Comparison of ENCODE assay signal across 28 cellular contexts in the genomic region with DNA sequence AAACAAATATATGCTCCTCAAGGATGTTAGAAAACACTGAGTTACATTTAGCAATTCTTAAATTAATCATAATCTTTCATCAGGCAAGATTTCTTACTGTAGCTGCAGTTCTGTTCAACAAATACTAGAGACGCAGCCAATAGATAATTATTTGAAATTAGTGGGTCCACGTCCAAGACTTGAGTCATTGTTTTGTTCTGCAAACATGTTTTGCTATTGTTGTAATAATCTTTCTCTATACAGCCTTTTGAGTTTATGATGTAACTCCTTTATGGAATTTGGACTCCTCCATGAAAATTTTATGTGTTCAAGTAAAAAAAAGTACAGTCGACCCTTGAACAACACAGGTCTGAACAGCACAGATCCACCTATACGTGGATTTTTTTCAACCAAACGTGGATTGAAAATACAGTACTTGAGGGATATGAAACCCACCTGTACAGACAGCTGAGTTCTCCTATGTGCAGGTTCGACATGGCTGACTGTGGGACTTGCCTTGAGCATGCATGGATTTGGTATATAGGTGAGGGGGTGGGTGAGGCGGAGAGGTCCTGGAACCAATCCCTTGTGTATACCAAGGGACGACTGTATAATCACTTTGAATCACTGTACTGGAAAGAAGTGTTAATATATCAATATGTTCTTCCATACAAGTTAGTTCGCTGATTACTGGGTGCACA. TPM values are rescaled to one million over a fixed set of nuclear protein-coding genes. Genes with fewer than 3 reads are reported as not detected.
DNase-seq lines count a peak whose midpoint lies in the region; ATAC-seq and TF ChIP-seq lines count a peak whose summit lies in the region.
"Had no signal": no experiment of that assay in that cellular context is flagged by ENCODE, and none has a peak within 500 bp of the region (broad histone marks: within the 10 kb centered on the region; RNA-seq: fewer than 3 reads in every experiment).

No MANE protein-coding gene starts in this region.

- no peaks in the 10 kb centered on the region for H3K9me2 ChIP-seq in PC-3 (replicated peaks; ENCODE audit: low read length)

- TF ChIP-seq POLR2A in esophagus muscularis mucosa (IDR thresholded peaks at IDR 0.05; ENCODE audit: low read depth): no peak

- H3K4me1 ChIP-seq in PC-3 (ENCODE audit: insufficient read depth, low read length) (peaks cover 23% of the 10 kb centered on the region), esophagus muscularis mucosa (peaks cover 0 to 15% (median 12%) of the 10 kb centered on the region in 4 donors), mesenchymal stem cell (ENCODE audit: control insufficient read depth, insufficient read depth, low read depth, low read length) (no peaks in the 10 kb centered on the region), left lung (peaks cover 0 to 3% of the 10 kb centered on the region in 2 donors)

- ATAC-seq in PC-3 (peak; percentile 72), GM21723 (IDR thresholded peaks at IDR 0.05; ENCODE audit: unreplicated experiment) (no peak), left lung (no peak), GM18861 (IDR thresholded peaks at IDR 0.05; ENCODE audit: unreplicated experiment) (no peak)
- ATAC-seq: activated CD8-positive, alpha-beta T cell treated with anti-CD3 and anti-CD28 coated beads, Interleukin-2, amount 10 ng/mL, durations not matched to agents 7 days and 5 days; CD8-positive, alpha-beta T cell had no signal

- H2BK12ac ChIP-seq in mesenchymal stem cell (ENCODE audit: low read length in 2 of 2): no peak overlapping the region

- H2BK120ac ChIP-seq in mesenchymal stem cell (ENCODE audit: low read depth, low read length): no peak overlapping the region

- H3K27ac ChIP-seq in PC-3 (ENCODE audit: low read length): peak overlapping the region; percentile 20
- H3K27ac ChIP-seq in esophagus muscularis mucosa (replicated peaks in 1 of 4): no peak overlapping the region
- H3K27ac ChIP-seq in mesenchymal stem cell (ENCODE audit: low read length, poor library complexity, severe bottlenecking): no peak overlapping the region
- H3K27ac ChIP-seq in left lung: no peak overlapping the region
- H3K27ac ChIP-seq: tibial nerve had no signal

- 76% methylated on average over 9 of the region's 9 CpGs for WGBS in esophagus muscularis mucosa
- 89% methylated on average over 8 of the region's 9 CpGs for WGBS in mesenchymal stem cell

- H3K79me2 ChIP-seq in PC-3 (ENCODE audit: low read length): no peaks in the 10 kb centered on the region

- no peak overlapping the region for H3K18ac ChIP-seq in mesenchymal stem cell (ENCODE audit: low read depth in 1 of 2, low read length in 2 of 2)

- no TSS peak for BruUV-seq in PC-3 (replicated peaks; lab: Mats Ljungman, UMichigan)

- H4K8ac ChIP-seq in mesenchymal stem cell (ENCODE audit: low read length): no peak overlapping the region

- no peaks in the 10 kb centered on the region for H3K9me3 ChIP-seq in PC-3 (ENCODE audit: low read length)
- H3K9me3 ChIP-seq in esophagus muscularis mucosa: no peaks in the 10 kb centered on the region
- no peaks in the 10 kb centered on the region for H3K9me3 ChIP-seq in mesenchymal stem cell (ENCODE audit: control insufficient read depth, low read length)
- H3K9me3 ChIP-seq in left lung: no peaks in the 10 kb centered on the region
- H3K9me3 ChIP-seq: tibial nerve had no signal

- H3K4me2 ChIP-seq in PC-3 (ENCODE audit: low read length) (peak overlapping the region; percentile 58), mesenchymal stem cell (ENCODE audit: low read length, poor library complexity, severe bottlenecking) (no peak overlapping the region)

- H3K4ac ChIP-seq in mesenchymal stem cell (ENCODE audit: low read depth in 1 of 2, low read length in 2 of 2): no peak overlapping the region

- H2AFZ ChIP-seq in PC-3 (ENCODE audit: low read length) (peak overlapping the region; percentile 69), mesenchymal stem cell (ENCODE audit: low read depth, low read length) (no peak overlapping the region)

- H4K20me1 ChIP-seq in PC-3 (ENCODE audit: low read length): no peaks in the 10 kb centered on the region

- no peak overlapping the region for H3K9ac ChIP-seq in PC-3 (ENCODE audit: low read length)
- H3K9ac ChIP-seq in mesenchymal stem cell (ENCODE audit: low read length): peak overlapping the region; percentile 55

- CTCF ChIA-PET in PC-3 (lab: Charles Lee): interaction anchor here (0.7 to 1.0 kb wide), 2 partner anchors 359 to 494 kb away, joined by 5 to 7 read pairs; no protein-coding TSS in a partner anchor

- H2AK5ac ChIP-seq in mesenchymal stem cell (ENCODE audit: low read length, severe bottlenecking): no peak overlapping the region

- H3K4me3 ChIP-seq in PC-3 (ENCODE audit: low read length) (peak overlapping the region; percentile 18; the same call in 1 of the 2 replicates), esophagus muscularis mucosa (no peak overlapping the region), mesenchymal stem cell (ENCODE audit: insufficient read depth in 1 of 2, low read depth in 1 of 2, low read length in 2 of 2) (no peak overlapping the region), left lung (no peak overlapping the region)
- H3K4me3 ChIP-seq: GM12878, lung, tibial nerve had no signal

- H3K36me3 ChIP-seq in PC-3 (ENCODE audit: low read depth, low read length): no peaks in the 10 kb centered on the region
- no peaks in the 10 kb centered on the region for H3K36me3 ChIP-seq in esophagus muscularis mucosa
- no peaks in the 10 kb centered on the region for H3K36me3 ChIP-seq in mesenchymal stem cell (ENCODE audit: control insufficient read depth in 1 of 2, insufficient read depth in 2 of 2, low read depth in 1 of 2, low read length in 2 of 2)
- no peaks in the 10 kb centered on the region for H3K36me3 ChIP-seq in left lung
- H3K36me3 ChIP-seq: tibial nerve had no signal

- no peak for TF ChIP-seq CTCF in PC-3 (conservative IDR thresholded peaks at IDR 0.05; ENCODE audit: low read depth, low read length)
- no peak for TF ChIP-seq CTCF in esophagus muscularis mucosa (IDR thresholded peaks at IDR 0.05)
- TF ChIP-seq CTCF in left lung (IDR thresholded peaks at IDR 0.05): no peak

- H3K14ac ChIP-seq in mesenchymal stem cell (ENCODE audit: low read length in 2 of 2): no peak overlapping the region

- intact Hi-C loops in PC-3 (cut with micrococcal nuclease) (loop anchor here (1.0 kb wide), 1 partner anchor 34 kb away; no protein-coding TSS in a partner anchor), esophagus muscularis mucosa (cut with DNase I) (no loop called here), left lung (cut with DNase I) (no loop called here)

- H4K91ac ChIP-seq in mesenchymal stem cell (ENCODE audit: low read length): no peak overlapping the region

- H3K27me3 ChIP-seq in PC-3 (ENCODE audit: low read length) (no peaks in the 10 kb centered on the region), esophagus muscularis mucosa (no peaks in the 10 kb centered on the region), mesenchymal stem cell (ENCODE audit: control insufficient read depth in 1 of 2, insufficient read depth in 1 of 2, low read length in 2 of 2) (no peaks in the 10 kb centered on the region), left lung (no peaks in the 10 kb centered on the region)
- H3K27me3 ChIP-seq: tibial nerve had no signal

- DNase-seq in NCI-H446 treated with DMSO at 0.1 percent for 48 hours (lab: John Stamatoyannopoulos, UW): peak; percentile 3
- DNase-seq in NCI-H446 (lab: John Stamatoyannopoulos, UW): no peak
- DNase-seq in PC-3: peak; percentile 46
- DNase-seq in esophagus muscularis mucosa (ENCODE audit: extremely low spot score): peak; percentile 55
- no peak for DNase-seq in mesenchymal stem cell
- DNase-seq in left lung: no peak
- DNase-seq: activated CD8-positive, alpha-beta T cell treated with anti-CD3 and anti-CD28 coated beads, Interleukin-2, amount 10 ng/mL, durations not matched to agents 7 days and 5 days; activated effector memory CD4-positive, alpha-beta T cell treated with Interleukin-2 at 50 U/mL for 16 hours; activated naive CD8-positive, alpha-beta T cell treated with anti-CD3 and anti-CD28 coated beads for 36 hours; aorta; caudate nucleus; CD8-positive, alpha-beta T cell; KG1; NCI-H1694 treated with DMSO at 0.1 percent for 48 hours; NCI-H524 treated with DMSO at 0.1 percent for 48 hours; nephron progenitor cell; RPMI8226 had no signal

- no peaks in the 10 kb centered on the region for H3K79me1 ChIP-seq in mesenchymal stem cell (replicated peaks; ENCODE audit: low read length, poor library complexity, severe bottlenecking)

- POLR2A ChIA-PET in PC-3 (lab: Charles Lee; ENCODE audit: unreplicated experiment): no interaction called here

- H2BK5ac ChIP-seq in mesenchymal stem cell (ENCODE audit: low read depth, low read length, poor library complexity, severe bottlenecking): no peak overlapping the region

- H2BK15ac ChIP-seq in mesenchymal stem cell (ENCODE audit: low read depth, poor library complexity, severe bottlenecking): no peak overlapping the region

- no peak overlapping the region for H3K23ac ChIP-seq in mesenchymal stem cell (ENCODE audit: low read length in 2 of 2)

- TF ChIP-seq EP300 in esophagus muscularis mucosa (IDR thresholded peaks at IDR 0.05): no peak

- H3F3A ChIP-seq in PC-3 (ENCODE audit: low read length, unreplicated experiment): no peaks in the 10 kb centered on the region

RNA-seq across cellular contexts. Expression of gene SLC22A16, which starts 41.3 kb away (rescaled TPM):
- total RNA-seq in PC-3 (2014; rRNA removed) (not detected in 2 replicates), esophagus muscularis mucosa (under 1 TPM in 1 of 4 donors, not detected in 3; 0.50 TPM), left lung (1 to 10 TPM in 1 of 2 donors, under 1 TPM in 1; 0.52 to 5.4 TPM)
- polyA plus RNA-seq in mesenchymal stem cell (2013, experiment 1 of 2): not detected
- not detected for polyA plus RNA-seq in mesenchymal stem cell (2013, experiment 2 of 2)
- total RNA-seq: A172; activated CD8-positive, alpha-beta T cell treated with anti-CD3 and anti-CD28 coated beads, Interleukin-2, amount 10 ng/mL, durations not matched to agents 7 days and 5 days; activated naive CD8-positive, alpha-beta T cell treated with anti-CD3 and anti-CD28 coated beads for 36 hours; CD8-positive, alpha-beta T cell; fibroblast of lung; GM12878; mucosa of gallbladder; osteocyte; T-helper 1 cell treated with Interleukin-12 subunit alpha and Interleukin-12 subunit beta and Interleukin-4 antibody, amounts not matched to agents 30 ng/mL and 1 ng/mL, for 36 hours; tibial nerve had no signal
- polyA plus RNA-seq: fibroblast of lung, GM12878, keratinocyte had no signal

Comparison
In these comparisons a context has a peak if more than half of its experiments do, and no peak if none do; other contexts are left out.
1. DNase-seq: peak in NCI-H446 treated with DMSO at 0.1 percent for 48 hours (single experiment), PC-3 (single experiment) and esophagus muscularis mucosa (single experiment); none in NCI-H446 (0 of 2), mesenchymal stem cell (single experiment) and left lung (0 of 2).